20 cellular contexts compared by ENCODE assay signal in the genomic region with DNA sequence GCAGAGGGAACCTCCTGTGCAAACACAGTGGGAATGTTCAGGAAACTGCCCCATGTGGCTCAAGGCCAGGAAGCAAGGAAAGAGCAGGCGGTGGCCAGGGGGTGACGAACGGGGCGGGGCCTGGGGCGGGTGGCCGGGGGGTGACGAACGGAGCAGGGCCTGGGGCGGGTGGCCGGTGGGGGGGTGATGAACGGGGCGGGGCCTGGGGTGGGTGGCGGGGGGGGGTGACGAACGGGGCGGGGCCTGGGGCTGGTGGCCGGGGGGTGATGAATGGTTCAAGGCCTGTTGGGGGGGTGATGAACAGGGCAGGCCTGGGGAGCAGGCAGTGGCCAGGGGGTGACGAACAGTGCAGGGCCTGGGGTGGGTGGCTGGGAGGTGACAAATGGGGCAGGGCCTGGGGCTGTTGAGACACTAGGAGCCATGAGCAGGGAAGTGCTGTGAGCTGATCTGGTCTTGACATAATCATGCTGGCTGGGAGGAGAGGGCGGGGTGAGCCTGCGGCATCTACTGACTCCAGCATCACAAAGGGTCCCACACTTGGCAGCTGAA.
DNase-seq lines count a peak whose midpoint lies in the region; ATAC-seq and TF ChIP-seq lines count a peak whose summit lies in the region.
"Had no signal": no experiment of that assay in that cellular context is flagged by ENCODE, and none has a peak within 500 bp of the region (broad histone marks: within the 10 kb centered on the region; RNA-seq: fewer than 3 reads in every experiment).

No MANE protein-coding gene starts in this region.

- no peak overlapping the region for H3K4me3 ChIP-seq in BLaER1 treated with 17β-estradiol and CSF1 and Interleukin-3, amounts not matched to agents 10 nM and 100 nM
- no peak overlapping the region for H3K4me3 ChIP-seq in WERI-Rb-1 (ENCODE audit: low read depth, low read length)
- H3K4me3 ChIP-seq in mucosa of descending colon = no peak overlapping the region
- H3K4me3 ChIP-seq: GM23248 had no signal

- peaks cover 0 to 51% (median 0%) of the 10 kb centered on the region in 11 experiments; a peak in 6 of 22 replicates for H3K27me3 ChIP-seq in BLaER1 treated with 17β-estradiol and CSF1 and Interleukin-3, amounts not matched to agents 10 nM and 100 nM
- no peaks in the 10 kb centered on the region for H3K27me3 ChIP-seq in WERI-Rb-1 (ENCODE audit: insufficient read depth, low read depth, severe bottlenecking)

- TF ChIP-seq CTCF in WERI-Rb-1 (IDR thresholded peaks at IDR 0.05; ENCODE audit: low read depth, low read length) (no peak), mucosa of descending colon (IDR thresholded peaks at IDR 0.05) (no peak)

- H3K27ac ChIP-seq in BLaER1 treated with 17β-estradiol and CSF1 and Interleukin-3, amounts not matched to agents 10 nM and 100 nM = peak overlapping the region in 1 of 11 experiments; percentile 13; a peak in 1 of 22 replicates
- peak overlapping the region; percentile 97 for H3K27ac ChIP-seq in WERI-Rb-1
- H3K27ac ChIP-seq: GM23248 had no signal

- H3K9ac ChIP-seq in BLaER1 treated with 17β-estradiol and CSF1 and Interleukin-3, amounts not matched to agents 10 nM and 100 nM = peak overlapping the region in 4 of 11 experiments; percentile 16 to 61 (median 42); a peak in 6 of 22 replicates
- H3K9ac ChIP-seq: GM23248, SK-N-SH had no signal

- H3K4me1 ChIP-seq in BLaER1 treated with 17β-estradiol and CSF1 and Interleukin-3, amounts not matched to agents 10 nM and 100 nM = peaks cover 47 to 98% (median 96%) of the 10 kb centered on the region in 10 experiments
- peaks cover 20% of the 10 kb centered on the region for H3K4me1 ChIP-seq in mucosa of descending colon (ENCODE audit: low read depth)

- intact Hi-C loops in mucosa of descending colon (cut with DNase I, micrococcal nuclease) = no loop called here

- peaks cover 0 to 15% (median 0%) of the 10 kb centered on the region in 11 experiments; a peak in 2 of 22 replicates for H4K20me1 ChIP-seq in BLaER1 treated with 17β-estradiol and CSF1 and Interleukin-3, amounts not matched to agents 10 nM and 100 nM

- peaks cover 0 to 31% (median 14%) of the 10 kb centered on the region in 11 experiments; a peak in 15 of 22 replicates for H3K9me3 ChIP-seq in BLaER1 treated with 17β-estradiol and CSF1 and Interleukin-3, amounts not matched to agents 10 nM and 100 nM (replicated peaks in 1 of 11)
- H3K9me3 ChIP-seq in WERI-Rb-1 (ENCODE audit: severe bottlenecking) = peaks cover 5% of the 10 kb centered on the region
- no peaks in the 10 kb centered on the region for H3K9me3 ChIP-seq in mucosa of descending colon
- H3K9me3 ChIP-seq: SK-N-SH had no signal

- H3K4me2 ChIP-seq in BLaER1 treated with 17β-estradiol and CSF1 and Interleukin-3, amounts not matched to agents 10 nM and 100 nM = peak overlapping the region; percentile 87 to 99 (median 94); a peak in 21 of 22 replicates
- H3K4me2 ChIP-seq: SK-N-SH had no signal

- ATAC-seq in mucosa of descending colon (peak; percentile 24), GM21447 (IDR thresholded peaks at IDR 0.05; ENCODE audit: unreplicated experiment) (no peak), GM21529 (IDR thresholded peaks at IDR 0.05; ENCODE audit: unreplicated experiment) (no peak)

- peaks cover 0 to 17% (median 0%) of the 10 kb centered on the region in 11 experiments; a peak in 2 of 22 replicates for H3K36me3 ChIP-seq in BLaER1 treated with 17β-estradiol and CSF1 and Interleukin-3, amounts not matched to agents 10 nM and 100 nM
- H3K36me3 ChIP-seq in WERI-Rb-1 = peaks cover 18% of the 10 kb centered on the region
- no peaks in the 10 kb centered on the region for H3K36me3 ChIP-seq in mucosa of descending colon (ENCODE audit: low read depth)

- DNase-seq in HT-29 (ENCODE audit: low spot score) (peak; percentile 50), WERI-Rb-1 (no peak), mucosa of descending colon (no peak), HK-2 (ENCODE audit: unreplicated experiment) (no peak), C1 segment of cervical spinal cord (lab: John Stamatoyannopoulos, UW) (no peak)
- DNase-seq: ACHN; CD8-positive, alpha-beta memory T cell; DMS 273 treated with DMSO at 0.1 percent for 48 hours; GM23248; HFFc6; KG1; NCI-H1092 treated with DMSO at 0.1 percent for 48 hours; NCI-H1694 treated with DMSO at 0.1 percent for 48 hours; NCI-H510A treated with DMSO at 0.1 percent for 48 hours; NK-92 treated with Interleukin-12 subunit alpha and Interleukin-12 subunit beta, amount 100 ng/mL, for 24 hours; SK-N-SH; T-helper 1 cell had no signal
